Comparison of ENCODE assay signal across 34 cellular contexts in the genomic region with DNA sequence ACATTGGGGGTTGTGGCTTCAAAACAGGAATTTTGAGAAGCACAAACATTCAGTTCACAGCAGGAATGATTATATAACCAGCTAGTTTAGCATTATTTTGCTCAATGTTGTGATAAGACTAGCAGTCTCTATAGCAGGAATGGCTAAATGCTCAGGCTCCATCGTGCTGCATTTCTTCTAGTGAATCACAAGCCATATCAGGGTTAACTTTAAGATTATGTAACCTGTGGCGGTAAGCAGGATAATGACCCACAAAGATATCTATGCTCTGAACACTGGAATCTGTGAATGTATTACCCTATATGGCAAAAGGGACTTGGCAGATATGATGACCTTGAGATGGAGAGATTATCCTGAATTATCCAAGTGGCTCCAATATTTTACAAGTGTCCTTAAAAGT. TPM values are rescaled to one million over a fixed set of nuclear protein-coding genes. Genes with fewer than 3 reads are reported as not detected.
"Had no signal": no experiment of that assay in that cellular context is flagged by ENCODE, and none has a peak within 500 bp of the region (broad histone marks: within the 10 kb centered on the region; RNA-seq: fewer than 3 reads in every experiment).

No MANE protein-coding gene starts in this region.

- H3K4me1 Mint-ChIP-seq: activated CD4-positive, alpha-beta T cell treated with anti-CD3 and anti-CD28 coated beads, Interleukin-2, amount 10 ng/mL, durations not matched to agents 24 days and 14 days; activated naive CD4-positive, alpha-beta T cell treated with anti-CD3 and anti-CD28 coated beads, Interleukin-2, amount 50 U/mL, for 24 hours; activated naive CD8-positive, alpha-beta T cell treated with anti-CD3 and anti-CD28 coated beads, Interleukin-2, amount 10 ng/mL, durations not matched to agents 7 days and 5 days had no signal

- H3K9me3 ChIP-seq: SJCRH30 had no signal

- H3K27ac Mint-ChIP-seq: activated CD4-positive, alpha-beta T cell treated with anti-CD3 and anti-CD28 coated beads, Interleukin-2, amount 10 ng/mL, durations not matched to agents 24 days and 14 days; activated CD8-positive, alpha-beta T cell treated with anti-CD3 and anti-CD28 coated beads for 36 hours; activated naive CD4-positive, alpha-beta T cell treated with anti-CD3 and anti-CD28 coated beads, Interleukin-2, amount 50 U/mL, for 24 hours; activated naive CD8-positive, alpha-beta T cell treated with anti-CD3 and anti-CD28 coated beads, Interleukin-2, amount 10 ng/mL, durations not matched to agents 7 days and 5 days; activated T-cell treated with anti-CD3 and anti-CD28 coated beads, Interleukin-2, amount 50 U/mL, for 72 hours; activated T-helper 2 cell treated with anti-CD3 and anti-CD28 coated beads, Interferon-gamma antibody, Interleukin-2, Interleukin-4, amounts not matched to agents 10 μg/mL and 5 μg/mL and 100 μg/mL, durations not matched to agents 14 hours and 24 hours and 36 hours had no signal

- DNase-seq: activated CD4-positive, alpha-beta T cell treated with anti-CD3 and anti-CD28 coated beads, Interleukin-2, amount 10 ng/mL, durations not matched to agents 24 days and 14 days; activated CD4-positive, alpha-beta T cell treated with anti-CD3 and anti-CD28 coated beads, Interleukin-2, amount 50 U/mL, for 4 hours; activated CD8-positive, alpha-beta T cell treated with anti-CD3 and anti-CD28 coated beads for 36 hours; activated gamma-delta T cell; activated naive CD4-positive, alpha-beta T cell treated with Interleukin-2 at 50 U/mL for 16 hours; activated naive CD8-positive, alpha-beta T cell treated with anti-CD3 and anti-CD28 coated beads, Interleukin-2, amount 10 ng/mL, durations not matched to agents 7 days and 5 days; activated T-cell treated with anti-CD3 and anti-CD28 coated beads, Interleukin-2, amount 50 U/mL, for 1 hour; activated T-cell treated with anti-CD3 and anti-CD28 coated beads, Interleukin-2, amount 50 U/mL, for 72 hours; cerebellar nuclear complex; Karpas-422; KBM-7; NCI-H1048; NCI-H1105 treated with DMSO at 0.1 percent for 48 hours; NCI-H1436; NCI-H1694; NCI-H1930; NCI-H2081 treated with DMSO at 0.1 percent for 48 hours; NCI-H345; NCI-H524 treated with DMSO at 0.1 percent for 48 hours; SHP77; SJCRH30; T1000 had no signal

- H3K9me3 Mint-ChIP-seq: activated CD4-positive, alpha-beta T cell treated with anti-CD3 and anti-CD28 coated beads, Interleukin-2, amount 10 ng/mL, durations not matched to agents 24 days and 14 days; activated CD8-positive, alpha-beta T cell treated with anti-CD3 and anti-CD28 coated beads for 36 hours; activated naive CD4-positive, alpha-beta T cell treated with anti-CD3 and anti-CD28 coated beads, Interleukin-2, amount 50 U/mL, for 24 hours; activated naive CD8-positive, alpha-beta T cell treated with anti-CD3 and anti-CD28 coated beads, Interleukin-2, amount 10 ng/mL, durations not matched to agents 7 days and 5 days; activated T-cell treated with anti-CD3 and anti-CD28 coated beads, Interleukin-2, amount 50 U/mL, for 72 hours; activated T-helper 2 cell treated with anti-CD3 and anti-CD28 coated beads, Interferon-gamma antibody, Interleukin-2, Interleukin-4, amounts not matched to agents 10 μg/mL and 5 μg/mL and 100 μg/mL, durations not matched to agents 14 hours and 24 hours and 36 hours had no signal

- H3K27ac ChIP-seq: SJCRH30, SK-N-MC had no signal

- FAIRE-seq: TTC549 had no signal

- H3K36me3 Mint-ChIP-seq: activated naive CD4-positive, alpha-beta T cell treated with anti-CD3 and anti-CD28 coated beads, Interleukin-2, amount 50 U/mL, for 24 hours; activated naive CD8-positive, alpha-beta T cell treated with anti-CD3 and anti-CD28 coated beads, Interleukin-2, amount 10 ng/mL, durations not matched to agents 7 days and 5 days had no signal

- H3K27me3 ChIP-seq: SJCRH30 had no signal

- H3K4me3 Mint-ChIP-seq: activated CD4-positive, alpha-beta T cell treated with anti-CD3 and anti-CD28 coated beads, Interleukin-2, amount 10 ng/mL, durations not matched to agents 24 days and 14 days; activated CD8-positive, alpha-beta T cell treated with anti-CD3 and anti-CD28 coated beads for 36 hours; activated naive CD4-positive, alpha-beta T cell treated with anti-CD3 and anti-CD28 coated beads, Interleukin-2, amount 50 U/mL, for 24 hours; activated naive CD8-positive, alpha-beta T cell treated with anti-CD3 and anti-CD28 coated beads, Interleukin-2, amount 10 ng/mL, durations not matched to agents 7 days and 5 days; activated T-cell treated with anti-CD3 and anti-CD28 coated beads, Interleukin-2, amount 50 U/mL, for 72 hours had no signal

- H3K36me3 ChIP-seq: SJCRH30 had no signal

- H3K4me3 ChIP-seq: SJCRH30, SK-N-MC had no signal

RNA-seq across cellular contexts. Expression of a gene that starts 14.8 kb away (rescaled TPM):
- total RNA-seq: activated CD4-positive, alpha-beta T cell treated with anti-CD3 and anti-CD28 coated beads, Interleukin-2, amount 10 ng/mL, durations not matched to agents 24 days and 14 days; activated CD8-positive, alpha-beta memory T cell treated with anti-CD3 and anti-CD28 coated beads for 36 hours; activated CD8-positive, alpha-beta T cell treated with anti-CD3 and anti-CD28 coated beads for 36 hours; activated naive CD8-positive, alpha-beta T cell treated with anti-CD3 and anti-CD28 coated beads, Interleukin-2, amount 10 ng/mL, durations not matched to agents 7 days and 5 days; activated T-cell treated with anti-CD3 and anti-CD28 coated beads, Interleukin-2, amount 50 U/mL, for 72 hours; activated T-helper 2 cell treated with anti-CD3 and anti-CD28 coated beads, Interferon-gamma antibody, Interleukin-2, Interleukin-4, amounts not matched to agents 10 μg/mL and 5 μg/mL and 100 μg/mL, durations not matched to agents 14 hours and 24 hours and 36 hours; cardiac septum; MCF 10A; NCI-H460; RPMI7951; SJCRH30; T-helper 1 cell treated with Interleukin-12 subunit alpha and Interleukin-12 subunit beta and Interleukin-4 antibody, amounts not matched to agents 30 ng/mL and 1 ng/mL, for 36 hours; T-helper 2 cell treated with Interferon-gamma antibody and Interleukin-4, amounts not matched to agents 100 ng/mL and 5 ng/mL, for 36 hours had no signal
- polyA plus RNA-seq: adipose tissue had no signal
